ENCODE assay signal across 30 cellular contexts in the genomic region with DNA sequence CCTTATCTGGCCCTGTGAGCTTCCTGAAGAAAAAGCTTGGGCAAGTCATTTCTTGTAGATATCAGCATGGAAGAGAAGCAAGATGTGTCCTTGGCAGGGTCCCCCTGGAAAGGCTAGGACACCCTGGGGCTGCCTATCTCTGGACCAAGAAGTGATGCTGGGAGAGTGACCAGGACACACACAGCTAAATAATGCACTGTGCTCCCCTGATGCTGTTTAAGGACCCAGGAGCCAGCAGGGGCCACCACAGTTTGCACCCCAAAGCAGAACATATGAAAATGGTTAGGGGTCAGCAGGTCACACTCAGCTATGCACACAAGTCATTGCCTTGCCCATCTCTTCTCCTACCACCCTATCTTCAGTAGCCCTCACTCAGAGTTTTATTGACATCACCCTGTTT. TPM values are rescaled to one million over a fixed set of nuclear protein-coding genes. Genes with fewer than 3 reads are reported as not detected.
"Had no signal": no experiment of that assay in that cellular context is flagged by ENCODE, and none has a peak within 500 bp of the region (broad histone marks: within the 10 kb centered on the region; RNA-seq: fewer than 3 reads in every experiment).

No MANE protein-coding gene starts in this region.

- H3K27ac Mint-ChIP-seq: dendritic cell treated with granulocyte-macrophage colony-stimulating factor and Interleukin-4, amounts not matched to agents 40 ng/mL and 50 ng/mL, for 4 days; effector memory CD8-positive, alpha-beta T cell; endodermal cell had no signal

- DNase-seq: colonic mucosa; cortex of kidney; dermis blood vessel endothelial cell; dorsolateral prefrontal cortex; effector CD4-positive, alpha-beta T cell; effector CD8-positive, alpha-beta T cell; effector memory CD4-positive, alpha-beta T cell; effector memory CD8-positive, alpha-beta T cell; endodermal cell; erythroblast; esophagus squamous epithelium; foreskin fibroblast; foreskin keratinocyte; foreskin melanocyte; gastrocnemius medialis; glutamatergic neuron; heart left ventricle; heart right ventricle had no signal

- H3K4me1 ChIP-seq: colonic mucosa, esophagus squamous epithelium, foreskin keratinocyte, gastrocnemius medialis, gastroesophageal sphincter, heart left ventricle, heart right ventricle had no signal

- H3K27me3 Mint-ChIP-seq: dendritic cell treated with granulocyte-macrophage colony-stimulating factor and Interleukin-4, amounts not matched to agents 40 ng/mL and 50 ng/mL, for 4 days had no signal

- H3K27ac ChIP-seq: colonic mucosa, coronary artery, dorsolateral prefrontal cortex, epithelial cell of prostate, esophagus squamous epithelium, foreskin keratinocyte, gastrocnemius medialis, gastroesophageal sphincter, heart left ventricle, heart right ventricle had no signal

- ATAC-seq: effector memory CD8-positive, alpha-beta T cell; esophagus mucosa; foreskin keratinocyte; gastrocnemius medialis; gastroesophageal sphincter; heart left ventricle; heart right ventricle had no signal

- H3K9me3 Mint-ChIP-seq: dendritic cell treated with granulocyte-macrophage colony-stimulating factor and Interleukin-4, amounts not matched to agents 40 ng/mL and 50 ng/mL, for 4 days; endodermal cell had no signal

- H3K4me3 ChIP-seq: colonic mucosa, coronary artery, dorsolateral prefrontal cortex, esophagus squamous epithelium, gastrocnemius medialis, gastroesophageal sphincter, heart left ventricle, heart right ventricle had no signal

- H3K9me3 ChIP-seq: colonic mucosa, esophagus squamous epithelium, gastrocnemius medialis, gastroesophageal sphincter, heart left ventricle, heart right ventricle had no signal

- H3K27me3 ChIP-seq: colonic mucosa, foreskin keratinocyte, gastrocnemius medialis, heart left ventricle had no signal

- H3K36me3 ChIP-seq: colonic mucosa, esophagus squamous epithelium, gastrocnemius medialis, gastroesophageal sphincter, heart left ventricle, heart right ventricle had no signal

- H3K4me1 Mint-ChIP-seq: endodermal cell had no signal

- H3K4me3 Mint-ChIP-seq: dendritic cell treated with granulocyte-macrophage colony-stimulating factor and Interleukin-4, amounts not matched to agents 40 ng/mL and 50 ng/mL, for 4 days; effector memory CD8-positive, alpha-beta T cell; endodermal cell had no signal

RNA-seq across cellular contexts. Expression of gene GPR26, which starts 47.9 kb away (rescaled TPM):
- total RNA-seq: colonic mucosa, dermis blood vessel endothelial cell, dermis microvascular lymphatic vessel endothelial cell, endodermal cell, endothelial cell of umbilical vein, epithelial cell of proximal tubule, esophagus mucosa, esophagus squamous epithelium, fibroblast of lung, fibroblast of villous mesenchyme, foreskin keratinocyte, gastrocnemius medialis, glomerular endothelial cell, heart left ventricle, heart right ventricle had no signal
- polyA plus RNA-seq: endothelial cell of umbilical vein, esophagus, fibroblast of lung, foreskin keratinocyte, heart left ventricle, heart right ventricle had no signal
